Comparison of ENCODE assay signal across 28 cellular contexts in genomic region chr18:2414235-2414634, GRCh38.
"Had no signal": no experiment of that assay in that cellular context is flagged by ENCODE, and none has a peak within 500 bp of the region (broad histone marks: within the 10 kb centered on the region; RNA-seq: fewer than 3 reads in every experiment).

No MANE protein-coding gene starts in this region.

- H3K9me3 Mint-ChIP-seq: stimulated activated effector memory CD8-positive, alpha-beta T cell treated with anti-CD3 and anti-CD28 coated beads, Interleukin-12 subunit alpha, Interleukin-12 subunit beta, amount 100 ng/mL, for 72 hours; stimulated activated naive B cell treated with anti-CD40 and anti-IgM and Interleukin-4, amounts not matched to agents 10 μg/mL and 1 μg/mL and 100 μg/mL, for 72 hours; stimulated activated naive CD8-positive, alpha-beta T cell treated with anti-CD3 and anti-CD28 coated beads, Interleukin-15, amount 100 ng/mL, for 72 hours; stimulated activated naive CD8-positive, alpha-beta T cell treated with anti-CD3 and anti-CD28 coated beads, Interleukin-15, Interleukin-2, amounts not matched to agents 100 ng/mL and 50 ng/mL, for 24 hours; type B pancreatic cell had no signal

- H3K4me3 ChIP-seq: stomach, suprapubic skin, testis, thoracic aorta, thyroid gland, tibial artery, tibial nerve, transverse colon, upper lobe of left lung, upper lobe of right lung, uterus, vagina had no signal

- H3K4me3 Mint-ChIP-seq: stimulated activated effector memory CD8-positive, alpha-beta T cell treated with anti-CD3 and anti-CD28 coated beads, Interleukin-12 subunit alpha, Interleukin-12 subunit beta, amount 100 ng/mL, for 72 hours; stimulated activated memory B cell treated with anti-CD40 and anti-IgM and Interleukin-4, amounts not matched to agents 10 μg/mL and 1 μg/mL and 100 μg/mL, for 72 hours; stimulated activated naive B cell treated with anti-CD40 and anti-IgM and Interleukin-4, amounts not matched to agents 10 μg/mL and 1 μg/mL and 100 μg/mL, for 72 hours; stimulated activated naive CD8-positive, alpha-beta T cell treated with anti-CD3 and anti-CD28 coated beads, Interleukin-15, amount 100 ng/mL, for 72 hours; stimulated activated naive CD8-positive, alpha-beta T cell treated with anti-CD3 and anti-CD28 coated beads, Interleukin-15, Interleukin-2, amounts not matched to agents 100 ng/mL and 50 ng/mL, for 24 hours; type B pancreatic cell had no signal

- H3K27ac ChIP-seq: stomach, suprapubic skin, testis, thoracic aorta, thyroid gland, tibial artery, tibial nerve, transverse colon, upper lobe of left lung, upper lobe of right lung, uterus, vagina had no signal

- H3K36me3 ChIP-seq: stomach, suprapubic skin, thoracic aorta, thyroid gland, tibial artery, tibial nerve, transverse colon, upper lobe of left lung, upper lobe of right lung, uterus, vagina had no signal

- DNase-seq: stimulated activated CD4-positive, alpha-beta T cell treated with anti-CD3 and anti-CD28 coated beads, Interleukin-2, amount 100 ng/mL, for 48 hours; stimulated activated CD4-positive, alpha-beta T cell treated with anti-CD3 and anti-CD28 coated beads, Interleukin-4, amount 100 ng/mL, for 1 hour; stimulated activated CD4-positive, alpha-beta T cell treated with anti-CD3 and anti-CD28 coated beads, Interleukin-4, amount 100 ng/mL, for 24 hours; stimulated activated CD4-positive, alpha-beta T cell treated with anti-CD3 and anti-CD28 coated beads, Interleukin-4, amount 100 ng/mL, for 4 hours; stimulated activated CD8-positive, alpha-beta memory T cell treated with anti-CD3 and anti-CD28 coated beads, Interleukin-4, amount 100 ng/mL, for 48 hours; stimulated activated naive B cell treated with anti-CD40 and anti-IgM and Interleukin-4, amounts not matched to agents 10 μg/mL and 1 μg/mL and 100 μg/mL, for 72 hours; stimulated activated naive CD4-positive, alpha-beta T cell; stimulated activated naive CD4-positive, alpha-beta T cell treated with Interleukin-2 at 50 U/mL for 16 hours; stimulated activated naive CD8-positive, alpha-beta T cell treated with anti-CD3 and anti-CD28 coated beads, Interleukin-15, amount 100 ng/mL, for 72 hours; stimulated activated naive CD8-positive, alpha-beta T cell treated with anti-CD3 and anti-CD28 coated beads, Interleukin-15, Interleukin-2, amounts not matched to agents 100 U/mL and 50 U/mL, for 24 hours; stomach; substantia nigra; testis; thyroid gland; tibial artery; transverse colon; trophoblast cell; upper lobe of left lung; upper lobe of right lung; uterus had no signal

- H3K27me3 ChIP-seq: stomach, suprapubic skin, testis, thyroid gland, tibial artery, tibial nerve, transverse colon, upper lobe of left lung, upper lobe of right lung, uterus, vagina had no signal

- H3K4me1 ChIP-seq: stomach, suprapubic skin, testis, thyroid gland, tibial artery, tibial nerve, transverse colon, upper lobe of left lung, upper lobe of right lung, uterus had no signal

- H3K9me3 ChIP-seq: stomach, suprapubic skin, testis, thoracic aorta, thyroid gland, tibial artery, tibial nerve, transverse colon, upper lobe of left lung, upper lobe of right lung, uterus, vagina had no signal

- ATAC-seq: stimulated activated effector memory CD8-positive, alpha-beta T cell treated with anti-CD3 and anti-CD28 coated beads, Interleukin-12 subunit alpha, Interleukin-12 subunit beta, amount 100 ng/mL, for 72 hours; stimulated activated memory B cell treated with anti-CD40 and anti-IgM and Interleukin-4, amounts not matched to agents 10 μg/mL and 1 μg/mL and 100 μg/mL, for 72 hours; stimulated activated naive B cell treated with anti-CD40 and anti-IgM and Interleukin-4, amounts not matched to agents 10 μg/mL and 1 μg/mL and 100 μg/mL, for 72 hours; stimulated activated naive CD8-positive, alpha-beta T cell treated with anti-CD3 and anti-CD28 coated beads, Interleukin-15, amount 100 ng/mL, for 72 hours; stimulated activated naive CD8-positive, alpha-beta T cell treated with anti-CD3 and anti-CD28 coated beads, Interleukin-15, Interleukin-2, amounts not matched to agents 100 U/mL and 50 U/mL, for 24 hours; upper lobe of right lung had no signal

- H3K27me3 Mint-ChIP-seq: stimulated activated naive CD8-positive, alpha-beta T cell treated with anti-CD3 and anti-CD28 coated beads, Interleukin-15, amount 100 ng/mL, for 72 hours; stimulated activated naive CD8-positive, alpha-beta T cell treated with anti-CD3 and anti-CD28 coated beads, Interleukin-15, Interleukin-2, amounts not matched to agents 100 ng/mL and 50 ng/mL, for 24 hours; type B pancreatic cell had no signal

- H3K27ac Mint-ChIP-seq: stimulated activated effector memory CD8-positive, alpha-beta T cell treated with anti-CD3 and anti-CD28 coated beads, Interleukin-12 subunit alpha, Interleukin-12 subunit beta, amount 100 ng/mL, for 72 hours; stimulated activated memory B cell treated with anti-CD40 and anti-IgM and Interleukin-4, amounts not matched to agents 10 μg/mL and 1 μg/mL and 100 μg/mL, for 72 hours; stimulated activated naive B cell treated with anti-CD40 and anti-IgM and Interleukin-4, amounts not matched to agents 10 μg/mL and 1 μg/mL and 100 μg/mL, for 72 hours; stimulated activated naive CD8-positive, alpha-beta T cell treated with anti-CD3 and anti-CD28 coated beads, Interleukin-15, amount 100 ng/mL, for 72 hours; stimulated activated naive CD8-positive, alpha-beta T cell treated with anti-CD3 and anti-CD28 coated beads, Interleukin-15, Interleukin-2, amounts not matched to agents 100 ng/mL and 50 ng/mL, for 24 hours; type B pancreatic cell had no signal

- H3K4me1 Mint-ChIP-seq: stimulated activated effector memory CD8-positive, alpha-beta T cell treated with anti-CD3 and anti-CD28 coated beads, Interleukin-12 subunit alpha, Interleukin-12 subunit beta, amount 100 ng/mL, for 72 hours; stimulated activated memory B cell treated with anti-CD40 and anti-IgM and Interleukin-4, amounts not matched to agents 10 μg/mL and 1 μg/mL and 100 μg/mL, for 72 hours; stimulated activated naive B cell treated with anti-CD40 and anti-IgM and Interleukin-4, amounts not matched to agents 10 μg/mL and 1 μg/mL and 100 μg/mL, for 72 hours; stimulated activated naive CD8-positive, alpha-beta T cell treated with anti-CD3 and anti-CD28 coated beads, Interleukin-15, amount 100 ng/mL, for 72 hours had no signal

- H3K36me3 Mint-ChIP-seq: stimulated activated effector memory CD8-positive, alpha-beta T cell treated with anti-CD3 and anti-CD28 coated beads, Interleukin-12 subunit alpha, Interleukin-12 subunit beta, amount 100 ng/mL, for 72 hours; stimulated activated memory B cell treated with anti-CD40 and anti-IgM and Interleukin-4, amounts not matched to agents 10 μg/mL and 1 μg/mL and 100 μg/mL, for 72 hours; stimulated activated naive B cell treated with anti-CD40 and anti-IgM and Interleukin-4, amounts not matched to agents 10 μg/mL and 1 μg/mL and 100 μg/mL, for 72 hours; type B pancreatic cell had no signal
